22 cellular contexts compared by ENCODE assay signal in the genomic region with DNA sequence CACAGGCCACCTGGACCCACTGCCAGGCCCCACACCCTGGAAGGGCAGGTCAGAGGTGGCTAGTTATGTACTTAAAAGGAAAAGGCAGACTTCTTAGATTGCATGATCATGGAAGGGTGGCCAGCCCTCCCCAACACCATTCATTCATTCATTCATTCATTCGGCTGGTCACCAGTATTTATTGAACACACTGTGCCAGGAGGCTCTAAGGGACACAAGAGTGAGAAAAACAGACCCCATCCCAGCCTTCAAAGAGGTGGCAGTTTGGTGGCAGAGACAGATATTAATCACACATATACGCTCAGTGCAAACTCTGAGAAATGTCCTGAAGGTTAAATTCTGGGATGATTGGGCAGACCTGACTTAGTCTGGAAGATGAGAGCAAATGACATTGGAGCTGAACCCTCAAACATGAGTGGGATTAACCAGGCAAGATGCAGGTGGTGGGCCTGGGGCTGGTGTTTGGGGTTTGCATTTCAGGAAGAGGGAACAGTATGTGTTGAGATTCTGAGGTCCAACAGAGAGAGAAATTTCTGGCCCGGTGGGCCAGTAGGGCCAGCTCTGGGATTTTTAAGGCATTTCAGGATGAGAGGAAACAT.
DNase-seq lines count a peak whose midpoint lies in the region; ATAC-seq, FAIRE-seq and TF ChIP-seq lines count a peak whose summit lies in the region.
"Had no signal": no experiment of that assay in that cellular context is flagged by ENCODE, and none has a peak within 500 bp of the region (broad histone marks: within the 10 kb centered on the region; RNA-seq: fewer than 3 reads in every experiment).

No MANE protein-coding gene starts in this region.

- no TSS peak for BruUV-seq in K562 (replicated peaks; lab: Mats Ljungman, UMichigan)

- H3K9me1 ChIP-seq in K562 (ENCODE audit: control insufficient read depth, insufficient read depth, low read length) = peaks cover 3% of the 10 kb centered on the region

- DNase-seq in cardiac septum (ENCODE audit: low spot score) (peak; percentile 61), Right ventricle myocardium superior (no peak), K562 (ENCODE audit: extremely low read depth in 1 of 4, low spot score in 3 of 4) (no peak), left lobe of liver (ENCODE audit: low spot score) (peak; percentile 12), sciatic nerve (ENCODE audit: low spot score) (peak; percentile 22), smooth muscle cell (lab: John Stamatoyannopoulos, UW; ENCODE audit: unreplicated experiment) (no peak)
- no peak for DNase-seq in stimulated activated CD8-positive, alpha-beta memory T cell treated with anti-CD3 and anti-CD28 coated beads, Interleukin-4, amount 100 ng/mL, for 48 hours
- DNase-seq: ACHN; BE2C; C1 segment of cervical spinal cord; CD4-positive, alpha-beta memory T cell; CD4-positive, CD25-positive, alpha-beta regulatory T cell; CD8-positive, alpha-beta memory T cell; COR-L47; DMS79 treated with DMSO at 0.1 percent for 48 hours; GF-D8 had no signal

- H3K79me2 ChIP-seq in K562 (ENCODE audit: control insufficient read depth, insufficient read depth, low read length) (no peaks in the 10 kb centered on the region), smooth muscle cell (ENCODE audit: low read depth) (no peaks in the 10 kb centered on the region)

- H3K9ac ChIP-seq in K562 (ENCODE audit: insufficient read depth in 1 of 2, low read depth in 2 of 2, low read length in 2 of 2) (no peak overlapping the region), smooth muscle cell (ENCODE audit: low read depth) (no peak overlapping the region)
- H3K9ac ChIP-seq: BLaER1 had no signal

- H4K20me1 ChIP-seq in K562 (replicated peaks; ENCODE audit: control insufficient read depth, insufficient read depth, low read length) = peaks cover 3% of the 10 kb centered on the region; the same call in 1 of the 2 replicates
- H4K20me1 ChIP-seq in smooth muscle cell (ENCODE audit: low read depth) = no peaks in the 10 kb centered on the region
- H4K20me1 ChIP-seq: BLaER1 had no signal

- WGBS in K562 (ENCODE audit: insufficient coverage, low coverage, missing lambda C conversion rate) = 2% methylated on average over 3 of the region's 3 CpGs
- WGBS in smooth muscle cell (ENCODE audit: low lambda C conversion rate) = 93% methylated on average over 3 of the region's 3 CpGs

- H3K27ac ChIP-seq in K562 (ENCODE audit: extremely low read depth, low read depth, low read length) (no peak overlapping the region), smooth muscle cell (ENCODE audit: low read depth) (no peak overlapping the region)
- H3K27ac ChIP-seq: 22Rv1, BLaER1 had no signal

- H2AFZ ChIP-seq in K562 (ENCODE audit: low read depth, low read length) (no peak overlapping the region), smooth muscle cell (ENCODE audit: low read depth) (no peak overlapping the region)

- intact Hi-C loops in cardiac septum (cut with DNase I) = no loop called here
- intact Hi-C loops in Right ventricle myocardium superior (cut with DNase I) = no loop called here
- intact Hi-C loops in K562 (cut with micrococcal nuclease) = no loop called here
- intact Hi-C loops in sciatic nerve (cut with DNase I) = no loop called here

- no peak overlapping the region for H3K4me2 ChIP-seq in K562 (ENCODE audit: insufficient read depth, low read length)
- H3K4me2 ChIP-seq in smooth muscle cell = no peak overlapping the region
- H3K4me2 ChIP-seq: BLaER1 had no signal

- H3K4me3 ChIP-seq in K562 = no peak overlapping the region
- no peak overlapping the region for H3K4me3 ChIP-seq in smooth muscle cell
- H3K4me3 ChIP-seq: BLaER1 had no signal

- H3K27me3 ChIP-seq in K562 (ENCODE audit: control insufficient read depth in 2 of 2, insufficient read depth in 2 of 2, low read length in 2 of 2) (peaks cover 0 to 10% of the 10 kb centered on the region in 2 experiments; a peak in 3 of 5 replicates), smooth muscle cell (ENCODE audit: low read depth) (peaks cover 9% of the 10 kb centered on the region)
- H3K27me3 ChIP-seq: BE2C, BLaER1 had no signal

- H3K9me3 ChIP-seq in K562 (replicated peaks; ENCODE audit: control insufficient read depth, insufficient read depth, low read depth, low read length) = no peaks in the 10 kb centered on the region
- H3K9me3 ChIP-seq in smooth muscle cell (replicated peaks; ENCODE audit: low read depth) = no peaks in the 10 kb centered on the region
- H3K9me3 ChIP-seq: BE2C, BLaER1 had no signal

- no peak for TF ChIP-seq CTCF in K562 (IDR thresholded peaks at IDR 0.05 in 2 of 3, conservative IDR thresholded peaks at IDR 0.05 in 1 of 3; ENCODE audit: insufficient read depth in 2 of 3, low read depth in 1 of 3, low read length in 3 of 3)
- no peak for TF ChIP-seq CTCF in smooth muscle cell (IDR thresholded peaks at IDR 0.05; ENCODE audit: borderline replicate concordance, insufficient read depth, poor library complexity, severe bottlenecking)

- no peaks in the 10 kb centered on the region for H3K4me1 ChIP-seq in K562 (replicated peaks in 1 of 2; ENCODE audit: control insufficient read depth in 2 of 2, insufficient read depth in 2 of 2, low read length in 2 of 2)
- H3K4me1 ChIP-seq in smooth muscle cell (ENCODE audit: low read depth) = no peaks in the 10 kb centered on the region
- H3K4me1 ChIP-seq: BLaER1 had no signal

- no peak for TF ChIP-seq EP300 in K562 (IDR thresholded peaks at IDR 0.05; ENCODE audit: low read length)

- ATAC-seq in Right ventricle myocardium superior (ENCODE audit: poor library complexity) = no peak
- ATAC-seq in K562 = no peak
- no peak for ATAC-seq in left lobe of liver
- ATAC-seq in sciatic nerve = no peak
- ATAC-seq in GM19452 (IDR thresholded peaks at IDR 0.05; ENCODE audit: unreplicated experiment) = no peak

- no peak for TF ChIP-seq RAD21 in K562 (CRISPR knock-in tag; conservative IDR thresholded peaks at IDR 0.05 in 1 of 2, IDR thresholded peaks at IDR 0.05 in 1 of 2)

- H3F3A ChIP-seq in smooth muscle cell (ENCODE audit: low read depth) = no peaks in the 10 kb centered on the region

- TF ChIP-seq POLR2A in K562 (conservative IDR thresholded peaks at IDR 0.05) = no peak

- CTCF ChIA-PET in K562 (lab: Yijun Ruan, JAX; ENCODE audit: low intra/inter-chr PET ratio) = no interaction called here

- in situ Hi-C loops in K562 (cut with MboI) = no loop called here

- no peaks in the 10 kb centered on the region for H3K36me3 ChIP-seq in K562 (ENCODE audit: control insufficient read depth, insufficient read depth, low read length)
- no peaks in the 10 kb centered on the region for H3K36me3 ChIP-seq in smooth muscle cell (ENCODE audit: low read depth)
- H3K36me3 ChIP-seq: BLaER1 had no signal

- POLR2A ChIA-PET in K562 (lab: Yijun Ruan, JAX) = interaction anchor here (0.6 to 1.4 kb wide), 3 partner anchors 18 to 165 kb away, joined by 4 to 5 read pairs (median 4); no protein-coding TSS in a partner anchor

- no peak for FAIRE-seq in K562 (lab: Jason Lieb, UNC)
- FAIRE-seq: G401.6, GM12891, GM19239 had no signal

TF ChIP-seq in K562, 482 proteins besides CTCF, POLR2A, EP300 and RAD21:
- TF ChIP-seq MCM2 (IDR thresholded peaks at IDR 0.05; ENCODE audit: low read depth) = no peak
- TF ChIP-seq ZNF830 (CRISPR knock-in tag; IDR thresholded peaks at IDR 0.05) = no peak
- peak; percentile 51; the same call in 1 of the 2 replicates for TF ChIP-seq ZNF24 (IDR thresholded peaks at IDR 0.05)
- TF ChIP-seq HNRNPL (IDR thresholded peaks at IDR 0.05; ENCODE audit: low read depth, low read length) = no peak
- TF ChIP-seq, protein P1, sequence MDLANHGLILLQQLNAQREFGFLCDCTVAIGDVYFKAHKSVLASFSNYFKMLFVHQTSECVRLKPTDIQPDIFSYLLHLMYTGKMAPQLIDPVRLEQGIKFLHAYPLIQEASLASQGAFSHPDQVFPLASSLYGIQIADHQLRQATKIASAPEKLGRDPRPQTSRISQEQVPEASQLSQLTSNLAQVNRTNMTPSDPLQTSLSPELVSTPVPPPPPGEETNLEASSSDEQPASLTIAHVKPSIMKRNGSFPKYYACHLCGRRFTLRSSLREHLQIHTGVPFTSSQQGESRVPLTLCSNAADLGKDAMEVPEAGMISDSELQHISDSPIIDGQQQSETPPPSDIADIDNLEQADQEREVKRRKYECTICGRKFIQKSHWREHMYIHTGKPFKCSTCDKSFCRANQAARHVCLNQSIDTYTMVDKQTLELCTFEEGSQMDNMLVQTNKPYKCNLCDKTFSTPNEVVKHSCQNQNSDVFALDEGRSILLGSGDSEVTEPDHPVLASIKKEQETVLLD (IDR thresholded peaks at IDR 0.05) = no peak
- TF ChIP-seq ADNP (tag; IDR thresholded peaks at IDR 0.05) = no peak

Comparison
In these comparisons a context has a peak if more than half of its experiments do, and no peak if none do; other contexts are left out.
1. DNase-seq: peak in cardiac septum (single experiment), left lobe of liver (single experiment) and sciatic nerve (single experiment); none in Right ventricle myocardium superior (single experiment), K562 (0 of 4), smooth muscle cell (single experiment) and stimulated activated CD8-positive, alpha-beta memory T cell treated with anti-CD3 and anti-CD28 coated beads, Interleukin-4, amount 100 ng/mL, for 48 hours (single experiment).